30 cellular contexts compared by ENCODE assay signal in the genomic region with DNA sequence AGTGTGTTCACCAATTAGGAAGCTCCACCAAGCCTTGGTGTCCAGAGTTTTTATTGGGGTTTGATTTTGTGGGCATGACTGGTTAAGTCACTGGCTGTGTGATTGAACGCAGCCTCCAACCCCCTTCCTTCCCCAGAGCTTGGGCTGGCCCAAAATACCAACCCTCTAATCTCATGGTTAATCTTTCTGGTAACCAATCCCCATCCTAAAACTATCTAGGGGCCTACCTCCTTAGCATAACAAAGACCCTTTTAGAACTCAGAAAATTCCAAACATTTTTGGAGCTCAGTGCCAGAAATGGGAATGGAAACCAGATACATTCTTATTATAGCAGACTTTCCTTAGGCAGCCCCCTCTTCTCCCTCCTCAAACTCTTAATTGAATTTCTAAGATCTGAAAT. TPM values are rescaled to one million over a fixed set of nuclear protein-coding genes. Genes with fewer than 3 reads are reported as not detected.
"Had no signal": no experiment of that assay in that cellular context is flagged by ENCODE, and none has a peak within 500 bp of the region (broad histone marks: within the 10 kb centered on the region; RNA-seq: fewer than 3 reads in every experiment).

No MANE protein-coding gene starts in this region.

- H3K4me3 ChIP-seq: body of pancreas, colonic mucosa, esophagus squamous epithelium had no signal

- H3K4me1 ChIP-seq: body of pancreas, colonic mucosa, esophagus squamous epithelium had no signal

- H3K27me3 ChIP-seq: body of pancreas, colonic mucosa had no signal

- H3K9me3 ChIP-seq: body of pancreas, colonic mucosa, esophagus squamous epithelium had no signal

- DNase-seq: activated CD4-positive, alpha-beta memory T cell treated with anti-CD3 and anti-CD28 coated beads for 36 hours; activated CD4-positive, alpha-beta T cell treated with anti-CD3 and anti-CD28 coated beads for 36 hours; activated CD4-positive, alpha-beta T cell treated with anti-CD3 and anti-CD28 coated beads, Interleukin-2, amount 10 ng/mL, durations not matched to agents 24 days and 14 days; activated CD4-positive, CD25-positive, alpha-beta regulatory T cell; activated CD4-positive, CD25-positive, alpha-beta regulatory T cell treated with anti-CD3 and anti-CD28 coated beads, Interleukin-2, amount 50 U/mL, for 72 hours; activated CD8-positive, alpha-beta memory T cell treated with anti-CD3 and anti-CD28 coated beads, Interleukin-2, amount 50 U/mL, for 48 hours; activated CD8-positive, alpha-beta T cell treated with anti-CD3 and anti-CD28 coated beads, Interleukin-2, amount 10 ng/mL, durations not matched to agents 7 days and 5 days; activated gamma-delta T cell; activated naive CD4-positive, alpha-beta T cell; activated naive CD4-positive, alpha-beta T cell treated with anti-CD3 and anti-CD28 coated beads, Interleukin-2, amount 10 ng/mL, durations not matched to agents 7 days and 5 days; activated naive CD8-positive, alpha-beta T cell treated with anti-CD3 and anti-CD28 coated beads, Interleukin-2, amount 10 ng/mL, durations not matched to agents 7 days and 5 days; activated T-cell treated with anti-CD3 and anti-CD28 coated beads for 4 hours; activated T-cell treated with anti-CD3 and anti-CD28 coated beads, Interleukin-2, amount 50 U/mL, for 24 hours; activated T-cell treated with anti-CD3 and anti-CD28 coated beads, Interleukin-2, amount 50 U/mL, for 72 hours; body of pancreas; caudate nucleus; colonic mucosa; effector CD8-positive, alpha-beta T cell; esophagus squamous epithelium; head of caudate nucleus; T-helper 2 cell had no signal

- H3K36me3 ChIP-seq: colonic mucosa, esophagus squamous epithelium had no signal

- ATAC-seq: activated CD4-positive, alpha-beta T cell treated with anti-CD3 and anti-CD28 coated beads for 36 hours; activated CD8-positive, alpha-beta T cell treated with anti-CD3 and anti-CD28 coated beads, Interleukin-2, amount 10 ng/mL, durations not matched to agents 7 days and 5 days; activated naive CD4-positive, alpha-beta T cell treated with anti-CD3 and anti-CD28 coated beads, Interleukin-2, amount 50 U/mL, for 72 hours; activated T-cell treated with anti-CD3 and anti-CD28 coated beads, Interleukin-2, amount 50 U/mL, for 72 hours; body of pancreas had no signal

- H3K27ac ChIP-seq: body of pancreas, colonic mucosa, epithelial cell of prostate, esophagus squamous epithelium had no signal

- FAIRE-seq: astrocyte, endometrium, endothelial cell of umbilical vein, frontal cortex had no signal

RNA-seq across cellular contexts. Expression of gene HRH2, which starts 35.9 kb away (rescaled TPM):
- total RNA-seq: dermis microvascular lymphatic vessel endothelial cell, endothelial cell of umbilical vein, fibroblast of lung, fibroblast of villous mesenchyme had no signal
- polyA plus RNA-seq: endothelial cell of umbilical vein had no signal
